In genomic region chr16:14501331-14502255, GRCh38 we compare ENCODE assay signal across 8 cellular contexts.
DNase-seq lines count a peak whose midpoint lies in the region; ATAC-seq and TF ChIP-seq lines count a peak whose summit lies in the region.

No MANE protein-coding gene starts in this region.

- POLR2A ChIA-PET in T-cell (lab: Charles Lee) = no interaction called here

- H3K9me3 ChIP-seq in SK-N-MC (ENCODE audit: low read depth, low read length) = no peaks in the 10 kb centered on the region
- H3K9me3 ChIP-seq in muscle layer of duodenum (ENCODE audit: control insufficient read depth in 1 of 2, low read length in 2 of 2) = no peaks in the 10 kb centered on the region

- H3K27me3 Mint-ChIP-seq in T-cell = no peaks in the 10 kb centered on the region

- peak overlapping the region; percentile 80 for H3K27ac ChIP-seq in C4-2B
- peak overlapping the region; percentile 87 for H3K27ac ChIP-seq in SK-N-MC
- peak overlapping the region; percentile 11 for H3K27ac ChIP-seq in muscle layer of duodenum (ENCODE audit: low read length)

- no peak overlapping the region for H3K4me3 Mint-ChIP-seq in T-cell

- no peak overlapping the region for H3K27ac Mint-ChIP-seq in T-cell

- H3K36me3 ChIP-seq in SK-N-MC (ENCODE audit: insufficient read depth, low read length) = no peaks in the 10 kb centered on the region
- H3K36me3 ChIP-seq in muscle layer of duodenum (ENCODE audit: control insufficient read depth in 1 of 2, insufficient read depth in 2 of 2, low read length in 2 of 2) = no peaks in the 10 kb centered on the region

- H3K9me3 Mint-ChIP-seq in T-cell = no peaks in the 10 kb centered on the region

- DNase-seq in KBM-7 (peak; percentile 74), SK-N-MC (ENCODE audit: low read depth, low spot score) (peak; percentile 39), fibroblast of gingiva (ENCODE audit: low read depth) (peak; percentile 98), T-cell (no peak)

- H3K4me1 Mint-ChIP-seq in T-cell = peaks cover 14 to 19% (median 18%) of the 10 kb centered on the region in 3 donors

- CTCF ChIA-PET in T-cell (lab: Charles Lee) = interaction anchor here (0.5 to 0.6 kb wide), 2 partner anchors 85 to 248 kb away, joined by 3 to 4 read pairs; no protein-coding TSS in a partner anchor

- no peaks in the 10 kb centered on the region for H3K27me3 ChIP-seq in muscle layer of duodenum (ENCODE audit: low read depth, low read length)

- in situ Hi-C loops in KBM-7 (cut with MboI; ENCODE audit: low pct_unique_long_range_greater_than_20kb, low sequenced_read_pairs) = no loop called here

- no peak overlapping the region for H3K9ac ChIP-seq in SK-N-MC (ENCODE audit: insufficient read length)

- peaks cover 4 to 22% of the 10 kb centered on the region in 2 donors for H3K4me1 ChIP-seq in muscle layer of duodenum (ENCODE audit: control insufficient read depth in 1 of 2, insufficient read depth in 2 of 2, low read length in 2 of 2)

- H3K36me3 Mint-ChIP-seq in T-cell = peaks cover 9% of the 10 kb centered on the region

- TF ChIP-seq CTCF in C4-2B (conservative IDR thresholded peaks at IDR 0.05) = no peak

- H3K4me3 ChIP-seq in SK-N-MC (peak overlapping the region; percentile 7), muscle layer of duodenum (ENCODE audit: low read depth in 1 of 2, low read length in 2 of 2) (no peak overlapping the region)

- ATAC-seq in T-cell (replicated peaks in 1 of 4) (no peak), GM19351 (IDR thresholded peaks at IDR 0.05; ENCODE audit: unreplicated experiment) (no peak), HG03571 (IDR thresholded peaks at IDR 0.05; ENCODE audit: unreplicated experiment) (no peak)

Comparison
In these comparisons a context has a peak if more than half of its experiments do, and no peak if none do; other contexts are left out.
1. H3K27ac ChIP-seq: peak in every context shown above with its lines; median percentile 87 in SK-N-MC; 80 in C4-2B; 11 in muscle layer of duodenum.
2. DNase-seq: peak in KBM-7 (single experiment), SK-N-MC (single experiment) and fibroblast of gingiva (single experiment); none in T-cell (0 of 34).